In the genomic region with DNA sequence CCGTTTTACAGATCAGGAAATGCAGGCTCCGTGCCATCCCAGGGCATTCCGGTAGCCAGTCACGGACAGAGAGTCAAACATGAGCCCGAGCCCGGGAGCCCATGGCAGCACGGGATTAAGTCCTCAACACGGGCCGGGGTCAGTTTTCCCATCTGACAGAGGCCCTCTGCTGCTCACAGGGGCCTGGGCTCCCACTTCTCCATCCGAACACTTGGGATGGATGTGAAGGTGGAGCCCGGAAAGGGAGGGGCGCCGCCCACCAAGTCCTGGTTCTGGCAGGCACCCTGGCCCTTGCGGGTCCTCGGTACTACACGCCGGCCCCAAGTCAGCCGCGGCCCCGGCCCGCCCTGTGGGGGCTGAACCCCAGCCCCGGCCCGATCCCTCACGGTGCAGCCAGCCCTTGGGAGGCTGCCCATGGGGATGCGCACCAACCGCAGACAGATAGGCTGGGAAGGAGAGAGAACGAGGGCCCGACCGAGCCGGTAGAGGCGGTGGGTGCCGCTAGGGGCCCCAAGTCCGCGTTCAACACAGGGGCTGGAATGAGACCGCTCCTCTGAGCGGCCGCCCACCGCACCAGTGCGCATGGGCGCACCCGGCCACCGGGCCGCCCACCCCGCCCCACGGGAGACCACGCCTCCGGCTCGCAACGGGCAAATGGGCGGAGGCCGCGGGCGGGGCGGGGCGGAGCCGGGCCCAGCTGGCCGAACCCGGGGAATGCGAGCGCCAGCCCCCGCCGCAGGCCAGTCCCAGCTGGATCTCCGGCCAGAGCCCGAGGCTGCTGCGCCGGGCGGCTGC, we compare ENCODE assay signal across 8 cellular contexts. TPM values are rescaled to one million over a fixed set of nuclear protein-coding genes. Genes with fewer than 3 reads are reported as not detected.
DNase-seq lines count a peak whose midpoint lies in the region; ATAC-seq lines count a peak whose summit lies in the region.

A gene (plus strand): TSS at position 743 of the 795 bp plus-strand sequence. CDS start 17,916 bp downstream, outside the sequence.

- intact Hi-C loops in CD4-positive, alpha-beta memory T cell (cut with micrococcal nuclease), result loop anchor here (1.0 to 10.0 kb wide), 3 partner anchors 16 to 408 kb away; a partner anchor contains a TSS

- H2BK15ac ChIP-seq in mesendoderm (replicated peaks; ENCODE audit: low read depth), result no peak within 1 kb of the TSS

- H3K4me1 ChIP-seq in CD4-positive, alpha-beta memory T cell (ENCODE audit: insufficient read depth, low read length), result peaks cover 18% of the 10 kb centered on the region
- peaks cover 10% of the 10 kb centered on the region for H3K4me1 ChIP-seq in effector memory CD4-positive, alpha-beta T cell (ENCODE audit: control insufficient read depth, insufficient read depth, low read length, poor library complexity, severe bottlenecking)
- no peaks in the 10 kb centered on the region for H3K4me1 ChIP-seq in mesendoderm (ENCODE audit: control insufficient read depth, low read depth, low read length)

- H3K4me3 Mint-ChIP-seq in CD4-positive, alpha-beta memory T cell, result peak within 1 kb of the TSS; percentile 82 to 92 (median 86)

- ATAC-seq in GM19397 (IDR thresholded peaks at IDR 0.05; ENCODE audit: unreplicated experiment) (peak; percentile 93), HG03558 (IDR thresholded peaks at IDR 0.05; ENCODE audit: extremely low read depth, unreplicated experiment) (peak; percentile 84)

- POLR2A ChIA-PET in CD4-positive, alpha-beta memory T cell (lab: Charles Lee; ENCODE audit: partially characterized antibody), result interaction anchor here (1.0 to 2.0 kb wide), 2 partner anchors 16 kb away, joined by 3 to 6 read pairs; no protein-coding TSS in a partner anchor

- no peaks in the 10 kb centered on the region for H3K79me2 ChIP-seq in mesendoderm (ENCODE audit: control insufficient read depth, insufficient read depth, low read length)

- H3K27me3 ChIP-seq in CD4-positive, alpha-beta memory T cell (ENCODE audit: insufficient read depth, low read length), result no peaks in the 10 kb centered on the region
- H3K27me3 ChIP-seq in effector memory CD4-positive, alpha-beta T cell (replicated peaks; ENCODE audit: control insufficient read depth, insufficient read depth, low read length, poor library complexity, severe bottlenecking), result no peaks in the 10 kb centered on the region
- no peaks in the 10 kb centered on the region for H3K27me3 ChIP-seq in mesendoderm (ENCODE audit: insufficient read depth, low read length, poor library complexity)

- DNase-seq in CD4-positive, alpha-beta memory T cell, result peak; percentile 80 to 87 (median 86)
- DNase-seq in NCI-H82 treated with DMSO at 0.1 percent for 48 hours (lab: John Stamatoyannopoulos, UW; ENCODE audit: unreplicated experiment), result peak; percentile 26
- DNase-seq in activated CD8-positive, alpha-beta memory T cell treated with anti-CD3 and anti-CD28 coated beads for 24 hours, result peak; percentile 94
- DNase-seq in effector memory CD4-positive, alpha-beta T cell, result peak; percentile 78 to 80 (median 78)
- peak; percentile 96 for DNase-seq in mesendoderm
- peak; percentile 75 for DNase-seq in stimulated activated CD8-positive, alpha-beta memory T cell treated with anti-CD3 and anti-CD28 coated beads, Interleukin-12 subunit alpha, Interleukin-12 subunit beta, amount 100 ng/mL, for 24 hours (ENCODE audit: extremely low read depth)

- H3K4me1 Mint-ChIP-seq in CD4-positive, alpha-beta memory T cell, result peaks cover 4 to 16% (median 11%) of the 10 kb centered on the region in 4 donors

- H3K79me1 ChIP-seq in mesendoderm (ENCODE audit: low read length), result no peaks in the 10 kb centered on the region

- peak within 1 kb of the TSS; percentile 73 to 80 for H3K4me3 ChIP-seq in CD4-positive, alpha-beta memory T cell (ENCODE audit: low read length in 2 of 2)
- H3K4me3 ChIP-seq in effector memory CD4-positive, alpha-beta T cell (ENCODE audit: insufficient read depth, low read depth, low read length, poor library complexity, severe bottlenecking), result peak within 1 kb of the TSS; percentile 72
- H3K4me3 ChIP-seq in mesendoderm (ENCODE audit: low read length), result peak within 1 kb of the TSS; percentile 50

- H2BK5ac ChIP-seq in mesendoderm (ENCODE audit: low read length), result no peak within 1 kb of the TSS

- no peaks in the 10 kb centered on the region for H3K9me3 ChIP-seq in CD4-positive, alpha-beta memory T cell (ENCODE audit: control insufficient read depth in 1 of 2, low read length in 2 of 2)
- no peaks in the 10 kb centered on the region for H3K9me3 ChIP-seq in effector memory CD4-positive, alpha-beta T cell (ENCODE audit: control insufficient read depth, low read length)

- no peaks in the 10 kb centered on the region for H3K36me3 ChIP-seq in CD4-positive, alpha-beta memory T cell (ENCODE audit: insufficient read depth, low read length)
- no peaks in the 10 kb centered on the region for H3K36me3 ChIP-seq in effector memory CD4-positive, alpha-beta T cell (ENCODE audit: control insufficient read depth, insufficient read depth, low read length)
- H3K36me3 ChIP-seq in mesendoderm (ENCODE audit: control insufficient read depth, insufficient read depth, low read length), result no peaks in the 10 kb centered on the region

- no peak within 1 kb of the TSS for H4K8ac ChIP-seq in mesendoderm (ENCODE audit: low read depth, low read length)

- peak within 1 kb of the TSS; percentile 94 for H3K23ac ChIP-seq in mesendoderm (ENCODE audit: low read length)

- no peak within 1 kb of the TSS for H4K5ac ChIP-seq in mesendoderm (ENCODE audit: low read length)

- peak within 1 kb of the TSS; percentile 42 for H3K18ac ChIP-seq in mesendoderm (ENCODE audit: low read length)

- CTCF ChIA-PET in CD4-positive, alpha-beta memory T cell (lab: Charles Lee; ENCODE audit: partially characterized antibody), result interaction anchor here (1.0 to 4.2 kb wide), 2 partner anchors 16 to 25 kb away, joined by 3 to 30 read pairs; no protein-coding TSS in a partner anchor

- peak within 1 kb of the TSS; percentile 76 for H3K9ac ChIP-seq in mesendoderm (ENCODE audit: low read length)

- H2BK120ac ChIP-seq in mesendoderm (ENCODE audit: low read depth, low read length), result no peak within 1 kb of the TSS

- no peak within 1 kb of the TSS for H3K4ac ChIP-seq in mesendoderm (ENCODE audit: low read depth, low read length)

- peak within 1 kb of the TSS; percentile 87 for H3K4me2 ChIP-seq in mesendoderm (ENCODE audit: low read length)

- H3K27ac Mint-ChIP-seq in CD4-positive, alpha-beta memory T cell, result peak within 1 kb of the TSS; percentile 2 to 87 (median 63)

- no peaks in the 10 kb centered on the region for H3K36me3 Mint-ChIP-seq in CD4-positive, alpha-beta memory T cell

- peak within 1 kb of the TSS; percentile 48 for H3K27ac ChIP-seq in CD4-positive, alpha-beta memory T cell (ENCODE audit: low read depth, low read length)
- peak within 1 kb of the TSS; percentile 51 for H3K27ac ChIP-seq in effector memory CD4-positive, alpha-beta T cell (ENCODE audit: insufficient read depth, low read length, poor library complexity, severe bottlenecking)
- peak within 1 kb of the TSS; percentile 81 for H3K27ac ChIP-seq in mesendoderm (ENCODE audit: low read depth, low read length)

- H3K9me3 Mint-ChIP-seq in CD4-positive, alpha-beta memory T cell, result peaks cover 0 to 8% (median 5%) of the 10 kb centered on the region in 8 donors

- peak within 1 kb of the TSS; percentile 85 for H3K56ac ChIP-seq in mesendoderm (ENCODE audit: low read length)

- no peak within 1 kb of the TSS for H2AK5ac ChIP-seq in mesendoderm (ENCODE audit: low read length)

- no CpG with 5 or more reads among the region's 67 CpGs for WGBS in mesendoderm (ENCODE audit: extremely low coverage, insufficient coverage, low lambda C conversion rate)

- no peaks in the 10 kb centered on the region for H3K27me3 Mint-ChIP-seq in CD4-positive, alpha-beta memory T cell

RNA-seq across cellular contexts. Expression of the gene that starts here (rescaled TPM):
- 1 to 10 TPM; 1.6 to 1.9 TPM for total RNA-seq in CD4-positive, alpha-beta memory T cell
- 1 to 10 TPM; 1.4 to 2.6 TPM for polyA plus RNA-seq in CD4-positive, alpha-beta memory T cell
- 13.6 TPM for polyA plus RNA-seq in mesendoderm (2013, experiment 1 of 2)
- 13.4 TPM for polyA plus RNA-seq in mesendoderm (2013, experiment 2 of 2)

Comparison
In these comparisons a context has a peak if more than half of its experiments do, and no peak if none do; other contexts are left out.
1. Peak in every context shown above with its lines: DNase-seq, ATAC-seq, H3K4me3 ChIP-seq and H3K27ac ChIP-seq.
2. DNase-seq: peak in every context shown above with its lines; median percentile 96 in mesendoderm; 94 in activated CD8-positive, alpha-beta memory T cell treated with anti-CD3 and anti-CD28 coated beads for 24 hours; 86 in CD4-positive, alpha-beta memory T cell; 78 in effector memory CD4-positive, alpha-beta T cell; 75 in stimulated activated CD8-positive, alpha-beta memory T cell treated with anti-CD3 and anti-CD28 coated beads, Interleukin-12 subunit alpha, Interleukin-12 subunit beta, amount 100 ng/mL, for 24 hours; 26 in NCI-H82 treated with DMSO at 0.1 percent for 48 hours.